Comparison of ENCODE assay signal across 20 cellular contexts in the genomic region with DNA sequence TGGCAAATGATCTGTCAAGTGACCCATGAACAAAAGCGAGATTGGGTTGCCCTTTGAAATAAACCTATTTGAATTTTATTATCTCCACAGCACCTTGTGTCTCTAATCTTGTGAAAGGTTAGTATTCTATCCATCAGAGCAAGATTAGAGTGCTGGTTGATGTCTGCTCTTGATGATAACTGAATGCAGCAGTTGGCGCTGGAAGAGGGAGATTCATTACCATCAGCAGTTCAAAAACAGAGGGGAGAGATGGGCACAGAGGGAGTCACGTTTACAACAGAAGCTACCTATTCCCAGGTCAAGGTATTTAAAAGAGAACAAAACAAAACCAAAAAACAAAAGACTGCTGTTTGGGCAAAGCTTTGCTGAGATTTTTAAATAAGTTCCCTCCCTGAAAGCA.
"Had no signal": no experiment of that assay in that cellular context is flagged by ENCODE, and none has a peak within 500 bp of the region (broad histone marks: within the 10 kb centered on the region; RNA-seq: fewer than 3 reads in every experiment).

No MANE protein-coding gene starts in this region.

- H3K36me3 ChIP-seq: prostate gland, right atrium auricular region, suprapubic skin, transverse colon, upper lobe of right lung, uterus had no signal

- H3K27me3 ChIP-seq: right atrium auricular region, suprapubic skin, transverse colon, upper lobe of right lung, uterus had no signal

- DNase-seq: dorsolateral prefrontal cortex; effector CD4-positive, alpha-beta T cell; hypothalamus; mesenchymal stem cell; midbrain; naive thymus-derived CD4-positive, alpha-beta T cell; nucleus accumbens; stimulated activated CD4-positive, alpha-beta T cell treated with anti-CD3 and anti-CD28 coated beads, Interleukin-12 subunit alpha, Interleukin-12 subunit beta, amount 100 ng/mL, for 4 hours; stimulated activated CD4-positive, alpha-beta T cell treated with anti-CD3 and anti-CD28 coated beads, Interleukin-1b, Interleukin-23, amount 100 ng/mL, for 48 hours; stimulated activated CD4-positive, alpha-beta T cell treated with anti-CD3 and anti-CD28 coated beads, Interleukin-4, amount 100 ng/mL, for 1 hour; stimulated activated CD8-positive, alpha-beta memory T cell treated with anti-CD3 and anti-CD28 coated beads, Interleukin-4, amount 100 ng/mL, for 48 hours; stimulated activated naive CD4-positive, alpha-beta T cell; stimulated activated naive CD8-positive, alpha-beta T cell treated with anti-CD3 and anti-CD28 coated beads, Interleukin-15, amount 100 ng/mL, for 72 hours; transverse colon; upper lobe of right lung; uterus had no signal

- H3K9me3 ChIP-seq: prostate gland, right atrium auricular region, suprapubic skin, transverse colon, upper lobe of right lung, uterus had no signal

- H3K4me1 ChIP-seq: prostate gland, right atrium auricular region, suprapubic skin, transverse colon, upper lobe of right lung, uterus had no signal

- H3K27ac ChIP-seq: dorsolateral prefrontal cortex, prostate gland, right atrium auricular region, suprapubic skin, transverse colon, upper lobe of right lung, uterus had no signal

- H3K4me3 ChIP-seq: dorsolateral prefrontal cortex, prostate gland, right atrium auricular region, smooth muscle cell, suprapubic skin, transverse colon, upper lobe of right lung, uterus had no signal
